9 cellular contexts compared by ENCODE assay signal in genomic region chr21:42111470-42111743, GRCh38. TPM values are rescaled to one million over a fixed set of nuclear protein-coding genes. Genes with fewer than 3 reads are reported as not detected.
"Had no signal": no experiment of that assay in that cellular context is flagged by ENCODE, and none has a peak within 500 bp of the region (broad histone marks: within the 10 kb centered on the region; RNA-seq: fewer than 3 reads in every experiment).

No MANE protein-coding gene starts in this region.

- H3K4me3 ChIP-seq: GM23338 had no signal

- H3K36me3 Mint-ChIP-seq: IgD-negative memory B cell had no signal

- H3K27ac Mint-ChIP-seq: GM23338, H9, IgD-negative memory B cell had no signal

- H2AFZ ChIP-seq: GM23338 had no signal

- H3K4me1 Mint-ChIP-seq: GM23338 had no signal

- H3K27ac ChIP-seq: HL-60 had no signal

- H3K4me3 Mint-ChIP-seq: GM23338, H9, IgD-negative memory B cell had no signal

- DNase-seq: H9, HCEC 1CT, KBM-7 had no signal

- ATAC-seq: GM23338, HepG2 had no signal

- H3K9me3 Mint-ChIP-seq: GM23338, H9, IgD-negative memory B cell had no signal

- H3K4me2 ChIP-seq: GM23338 had no signal

RNA-seq across cellular contexts. Expression of gene UMODL1, which starts 40.3 kb away (rescaled TPM):
- total RNA-seq: GM23338, H1, H9, HepG2, HT1080 had no signal
- polyA plus RNA-seq: GM23338, H1, HepG2 had no signal
